ENCODE assay signal across 1 cellular context in the genomic region with DNA sequence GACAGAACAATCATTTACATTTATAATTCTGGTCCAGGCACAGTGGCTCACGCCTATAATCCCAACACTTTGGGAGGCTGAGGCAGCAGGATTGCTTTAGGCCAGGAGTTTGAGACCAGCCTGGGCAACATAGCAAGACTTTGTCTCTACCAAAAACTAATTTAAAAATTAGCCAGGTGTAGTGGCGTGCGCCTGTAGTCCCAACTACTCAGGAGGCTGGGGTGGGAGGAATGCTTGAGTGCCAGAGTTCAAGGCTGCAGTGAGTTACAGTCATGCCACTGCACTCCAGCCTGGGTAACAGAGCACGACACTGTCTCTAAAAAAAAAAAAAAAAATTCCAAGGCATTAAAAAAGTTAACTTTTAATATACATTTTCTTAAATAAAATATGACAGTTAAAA.
TF ChIP-seq lines count a peak whose summit lies in the region.

No MANE protein-coding gene starts in this region.

TF ChIP-seq in HepG2, 621 proteins besides CTCF, POLR2A, EP300 and RAD21 (continued from another document and continues in another):
- TF ChIP-seq, protein P1, sequence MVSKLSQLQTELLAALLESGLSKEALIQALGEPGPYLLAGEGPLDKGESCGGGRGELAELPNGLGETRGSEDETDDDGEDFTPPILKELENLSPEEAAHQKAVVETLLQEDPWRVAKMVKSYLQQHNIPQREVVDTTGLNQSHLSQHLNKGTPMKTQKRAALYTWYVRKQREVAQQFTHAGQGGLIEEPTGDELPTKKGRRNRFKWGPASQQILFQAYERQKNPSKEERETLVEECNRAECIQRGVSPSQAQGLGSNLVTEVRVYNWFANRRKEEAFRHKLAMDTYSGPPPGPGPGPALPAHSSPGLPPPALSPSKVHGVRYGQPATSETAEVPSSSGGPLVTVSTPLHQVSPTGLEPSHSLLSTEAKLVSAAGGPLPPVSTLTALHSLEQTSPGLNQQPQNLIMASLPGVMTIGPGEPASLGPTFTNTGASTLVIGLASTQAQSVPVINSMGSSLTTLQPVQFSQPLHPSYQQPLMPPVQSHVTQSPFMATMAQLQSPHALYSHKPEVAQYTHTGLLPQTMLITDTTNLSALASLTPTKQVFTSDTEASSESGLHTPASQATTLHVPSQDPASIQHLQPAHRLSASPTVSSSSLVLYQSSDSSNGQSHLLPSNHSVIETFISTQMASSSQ (IDR thresholded peaks at IDR 0.05; ENCODE audit: low read depth) = peak; percentile 68; the same call in 1 of the 2 replicates
- TF ChIP-seq, protein P1 (CRISPR knock-in tag; IDR thresholded peaks at IDR 0.05; ENCODE audit: borderline replicate concordance) = peak; percentile 57; the same call in 1 of the 2 replicates
- TF ChIP-seq, protein P2, sequence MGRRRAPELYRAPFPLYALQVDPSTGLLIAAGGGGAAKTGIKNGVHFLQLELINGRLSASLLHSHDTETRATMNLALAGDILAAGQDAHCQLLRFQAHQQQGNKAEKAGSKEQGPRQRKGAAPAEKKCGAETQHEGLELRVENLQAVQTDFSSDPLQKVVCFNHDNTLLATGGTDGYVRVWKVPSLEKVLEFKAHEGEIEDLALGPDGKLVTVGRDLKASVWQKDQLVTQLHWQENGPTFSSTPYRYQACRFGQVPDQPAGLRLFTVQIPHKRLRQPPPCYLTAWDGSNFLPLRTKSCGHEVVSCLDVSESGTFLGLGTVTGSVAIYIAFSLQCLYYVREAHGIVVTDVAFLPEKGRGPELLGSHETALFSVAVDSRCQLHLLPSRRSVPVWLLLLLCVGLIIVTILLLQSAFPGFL (CRISPR knock-in tag; IDR thresholded peaks at IDR 0.05) = no peak
- TF ChIP-seq, protein P3, sequence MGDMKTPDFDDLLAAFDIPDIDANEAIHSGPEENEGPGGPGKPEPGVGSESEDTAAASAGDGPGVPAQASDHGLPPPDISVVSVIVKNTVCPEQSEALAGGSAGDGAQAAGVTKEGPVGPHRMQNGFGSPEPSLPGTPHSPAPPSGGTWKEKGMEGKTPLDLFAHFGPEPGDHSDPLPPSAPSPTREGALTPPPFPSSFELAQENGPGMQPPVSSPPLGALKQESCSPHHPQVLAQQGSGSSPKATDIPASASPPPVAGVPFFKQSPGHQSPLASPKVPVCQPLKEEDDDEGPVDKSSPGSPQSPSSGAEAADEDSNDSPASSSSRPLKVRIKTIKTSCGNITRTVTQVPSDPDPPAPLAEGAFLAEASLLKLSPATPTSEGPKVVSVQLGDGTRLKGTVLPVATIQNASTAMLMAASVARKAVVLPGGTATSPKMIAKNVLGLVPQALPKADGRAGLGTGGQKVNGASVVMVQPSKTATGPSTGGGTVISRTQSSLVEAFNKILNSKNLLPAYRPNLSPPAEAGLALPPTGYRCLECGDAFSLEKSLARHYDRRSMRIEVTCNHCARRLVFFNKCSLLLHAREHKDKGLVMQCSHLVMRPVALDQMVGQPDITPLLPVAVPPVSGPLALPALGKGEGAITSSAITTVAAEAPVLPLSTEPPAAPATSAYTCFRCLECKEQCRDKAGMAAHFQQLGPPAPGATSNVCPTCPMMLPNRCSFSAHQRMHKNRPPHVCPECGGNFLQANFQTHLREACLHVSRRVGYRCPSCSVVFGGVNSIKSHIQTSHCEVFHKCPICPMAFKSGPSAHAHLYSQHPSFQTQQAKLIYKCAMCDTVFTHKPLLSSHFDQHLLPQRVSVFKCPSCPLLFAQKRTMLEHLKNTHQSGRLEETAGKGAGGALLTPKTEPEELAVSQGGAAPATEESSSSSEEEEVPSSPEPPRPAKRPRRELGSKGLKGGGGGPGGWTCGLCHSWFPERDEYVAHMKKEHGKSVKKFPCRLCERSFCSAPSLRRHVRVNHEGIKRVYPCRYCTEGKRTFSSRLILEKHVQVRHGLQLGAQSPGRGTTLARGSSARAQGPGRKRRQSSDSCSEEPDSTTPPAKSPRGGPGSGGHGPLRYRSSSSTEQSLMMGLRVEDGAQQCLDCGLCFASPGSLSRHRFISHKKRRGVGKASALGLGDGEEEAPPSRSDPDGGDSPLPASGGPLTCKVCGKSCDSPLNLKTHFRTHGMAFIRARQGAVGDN (CRISPR knock-in tag; IDR thresholded peaks at IDR 0.05) = no peak
- no peak for TF ChIP-seq ZNF781 (CRISPR knock-in tag; IDR thresholded peaks at IDR 0.05; ENCODE audit: borderline replicate concordance, not compliant biosample characterization)
- no peak for TF ChIP-seq ZFY (CRISPR knock-in tag; IDR thresholded peaks at IDR 0.05)
- TF ChIP-seq ZFP36L2 (CRISPR knock-in tag; IDR thresholded peaks at IDR 0.05) = no peak
- TF ChIP-seq ZBTB4 (CRISPR knock-in tag; IDR thresholded peaks at IDR 0.05; ENCODE audit: borderline replicate concordance) = no peak
- no peak for TF ChIP-seq ZNF382 (CRISPR knock-in tag; IDR thresholded peaks at IDR 0.05; ENCODE audit: borderline replicate concordance)
- TF ChIP-seq ZNF143 (CRISPR knock-in tag; IDR thresholded peaks at IDR 0.05) = no peak
- no peak for TF ChIP-seq STAT6 (CRISPR knock-in tag; IDR thresholded peaks at IDR 0.05; ENCODE audit: borderline replicate concordance)
- no peak for TF ChIP-seq GMEB1 (CRISPR knock-in tag; IDR thresholded peaks at IDR 0.05; ENCODE audit: borderline replicate concordance)
- no peak for TF ChIP-seq SMYD3 (CRISPR knock-in tag; IDR thresholded peaks at IDR 0.05)
- TF ChIP-seq ZNF510 (CRISPR knock-in tag; IDR thresholded peaks at IDR 0.05; ENCODE audit: low read depth) = no peak
- TF ChIP-seq THAP9 (CRISPR knock-in tag; IDR thresholded peaks at IDR 0.05; ENCODE audit: borderline replicate concordance) = no peak
- peak; percentile 81 for TF ChIP-seq HNF4A (CRISPR knock-in tag; IDR thresholded peaks at IDR 0.05)
- no peak for TF ChIP-seq ZNF644 (CRISPR knock-in tag; IDR thresholded peaks at IDR 0.05; ENCODE audit: low read depth)
- TF ChIP-seq ZBTB42 (CRISPR knock-in tag; IDR thresholded peaks at IDR 0.05) = no peak
- no peak for TF ChIP-seq KAT7 (CRISPR knock-in tag; IDR thresholded peaks at IDR 0.05; ENCODE audit: borderline replicate concordance)
- TF ChIP-seq, protein P4, sequence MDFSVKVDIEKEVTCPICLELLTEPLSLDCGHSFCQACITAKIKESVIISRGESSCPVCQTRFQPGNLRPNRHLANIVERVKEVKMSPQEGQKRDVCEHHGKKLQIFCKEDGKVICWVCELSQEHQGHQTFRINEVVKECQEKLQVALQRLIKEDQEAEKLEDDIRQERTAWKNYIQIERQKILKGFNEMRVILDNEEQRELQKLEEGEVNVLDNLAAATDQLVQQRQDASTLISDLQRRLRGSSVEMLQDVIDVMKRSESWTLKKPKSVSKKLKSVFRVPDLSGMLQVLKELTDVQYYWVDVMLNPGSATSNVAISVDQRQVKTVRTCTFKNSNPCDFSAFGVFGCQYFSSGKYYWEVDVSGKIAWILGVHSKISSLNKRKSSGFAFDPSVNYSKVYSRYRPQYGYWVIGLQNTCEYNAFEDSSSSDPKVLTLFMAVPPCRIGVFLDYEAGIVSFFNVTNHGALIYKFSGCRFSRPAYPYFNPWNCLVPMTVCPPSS (IDR thresholded peaks at IDR 0.05) = no peak
- no peak for TF ChIP-seq SMAD3 (CRISPR knock-in tag; IDR thresholded peaks at IDR 0.05)
- no peak for TF ChIP-seq MNT (IDR thresholded peaks at IDR 0.05)
- no peak for TF ChIP-seq SMARCE1 (IDR thresholded peaks at IDR 0.05; ENCODE audit: borderline replicate concordance)
- TF ChIP-seq ZNF768 (CRISPR knock-in tag; IDR thresholded peaks at IDR 0.05) = no peak
- no peak for TF ChIP-seq ZSCAN22 (CRISPR knock-in tag; IDR thresholded peaks at IDR 0.05)
- no peak for TF ChIP-seq ZBTB1 (CRISPR knock-in tag; IDR thresholded peaks at IDR 0.05; ENCODE audit: borderline replicate concordance)
